Comparison of ENCODE assay signal across 1 cellular context in genomic region chr20:50298554-50299324, GRCh38.
A peak's percentile ranks its signal among the peaks of the same experiment; 100 is the strongest.
TF ChIP-seq lines count a peak whose summit lies in the region.

No MANE protein-coding gene starts in this region.

TF ChIP-seq in HepG2, 621 proteins besides CTCF, POLR2A, EP300 and RAD21 (continued from another document and continues in another):
- no peak for TF ChIP-seq ZNF724P (CRISPR knock-in tag; IDR thresholded peaks at IDR 0.05; ENCODE audit: borderline replicate concordance)
- TF ChIP-seq SALL1 (CRISPR knock-in tag; IDR thresholded peaks at IDR 0.05), result peak; percentile 61
- TF ChIP-seq ZNF275 (CRISPR knock-in tag; IDR thresholded peaks at IDR 0.05; ENCODE audit: borderline replicate concordance), result no peak
- TF ChIP-seq NR3C1 (CRISPR knock-in tag; IDR thresholded peaks at IDR 0.05), result no peak
- TF ChIP-seq RFXAP (CRISPR knock-in tag; IDR thresholded peaks at IDR 0.05; ENCODE audit: borderline replicate concordance), result no peak
- TF ChIP-seq HMG20A (CRISPR knock-in tag; IDR thresholded peaks at IDR 0.05; ENCODE audit: borderline replicate concordance), result 0 out of 2 replicates have a peak, but pooled peaks have one; percentile 16
- TF ChIP-seq SRY (CRISPR knock-in tag; IDR thresholded peaks at IDR 0.05), result peak; percentile 44; the same call in 1 of the 2 replicates
- peak; percentile 45; the same call in 1 of the 2 replicates for TF ChIP-seq MYC (CRISPR knock-in tag; IDR thresholded peaks at IDR 0.05; ENCODE audit: borderline replicate concordance)
- no peak for TF ChIP-seq ZNF841 (CRISPR knock-in tag; IDR thresholded peaks at IDR 0.05; ENCODE audit: borderline replicate concordance)
- TF ChIP-seq MNT (IDR thresholded peaks at IDR 0.05), result no peak
- TF ChIP-seq SPEN (CRISPR knock-in tag; IDR thresholded peaks at IDR 0.05; ENCODE audit: low read depth), result no peak
- TF ChIP-seq MAX (IDR thresholded peaks at IDR 0.05), result peak; percentile 39; the same call in 1 of the 2 replicates
- TF ChIP-seq PATZ1 (CRISPR knock-in tag; IDR thresholded peaks at IDR 0.05), result no peak; the same call in 1 of the 2 replicates
- peak; percentile 60; the same call in 1 of the 2 replicates for TF ChIP-seq ZNF891 (CRISPR knock-in tag; IDR thresholded peaks at IDR 0.05)
- peak; percentile 27; the same call in 1 of the 2 replicates for TF ChIP-seq HNF4G (IDR thresholded peaks at IDR 0.05; ENCODE audit: borderline replicate concordance, low read depth, low read length)
- no peak for TF ChIP-seq HNF4G (CRISPR knock-in tag; IDR thresholded peaks at IDR 0.05; ENCODE audit: borderline replicate concordance, low read depth)
- TF ChIP-seq ATF7-NPFF (CRISPR knock-in tag; IDR thresholded peaks at IDR 0.05; ENCODE audit: low read depth), result no peak
- TF ChIP-seq ZNF354B (CRISPR knock-in tag; IDR thresholded peaks at IDR 0.05), result no peak
- TF ChIP-seq ZHX1 (CRISPR knock-in tag; IDR thresholded peaks at IDR 0.05; ENCODE audit: low read depth), result peak; percentile 86; the same call in 1 of the 2 replicates
- peak; percentile 44; the same call in 1 of the 2 replicates for TF ChIP-seq RXRA (CRISPR knock-in tag; IDR thresholded peaks at IDR 0.05)
- 0 out of 2 replicates have a peak, but pooled peaks have one; percentile 28 for TF ChIP-seq MIER3 (CRISPR knock-in tag; IDR thresholded peaks at IDR 0.05; ENCODE audit: borderline replicate concordance)
- 0 out of 2 replicates have a peak, but pooled peaks have one; percentile 40 for TF ChIP-seq ZNF644 (CRISPR knock-in tag; IDR thresholded peaks at IDR 0.05; ENCODE audit: low read depth)
- TF ChIP-seq ZHX2 (IDR thresholded peaks at IDR 0.05; ENCODE audit: low read depth), result peak; percentile 52; the same call in 1 of the 2 replicates
- no peak for TF ChIP-seq ZHX2 (CRISPR knock-in tag; IDR thresholded peaks at IDR 0.05; ENCODE audit: borderline replicate concordance)
- no peak for TF ChIP-seq KDM3A (CRISPR knock-in tag; IDR thresholded peaks at IDR 0.05; ENCODE audit: low read depth)
- TF ChIP-seq CEBPG (CRISPR knock-in tag; IDR thresholded peaks at IDR 0.05), result peak; percentile 85
- TF ChIP-seq NFKB2 (CRISPR knock-in tag; IDR thresholded peaks at IDR 0.05; ENCODE audit: borderline replicate concordance), result 0 out of 2 replicates have a peak, but pooled peaks have one; percentile 44
- TF ChIP-seq LCORL (IDR thresholded peaks at IDR 0.05), result no peak
- TF ChIP-seq LCORL (CRISPR knock-in tag; IDR thresholded peaks at IDR 0.05), result 0 out of 2 replicates have a peak, but pooled peaks have one; percentile 20
- TF ChIP-seq MYNN (CRISPR knock-in tag; IDR thresholded peaks at IDR 0.05; ENCODE audit: low read depth), result 0 out of 2 replicates have a peak, but pooled peaks have one; percentile 14
- TF ChIP-seq RERE (CRISPR knock-in tag; IDR thresholded peaks at IDR 0.05; ENCODE audit: low read depth), result no peak
- TF ChIP-seq ZBTB7B (CRISPR knock-in tag; IDR thresholded peaks at IDR 0.05), result peak; percentile 41; the same call in 1 of the 2 replicates
- 0 out of 2 replicates have a peak, but pooled peaks have one; percentile 24 for TF ChIP-seq KDM1A (CRISPR knock-in tag; IDR thresholded peaks at IDR 0.05)
- TF ChIP-seq ZNF12 (CRISPR knock-in tag; IDR thresholded peaks at IDR 0.05), result no peak
